ENCODE assay signal across 8 cellular contexts in genomic region chr19:17309198-17309961, GRCh38. TPM values are rescaled to one million over a fixed set of nuclear protein-coding genes. Genes with fewer than 3 reads are reported as not detected.
A peak's percentile ranks its signal among the peaks of the same experiment; 100 is the strongest.
DNase-seq lines count a peak whose midpoint lies in the region; ATAC-seq and TF ChIP-seq lines count a peak whose summit lies in the region.

Gene DDA1 (plus strand): TSS chr19:17309563. CDS start chr19:17309655, 92 bp downstream.

- ATAC-seq in GM18907 (IDR thresholded peaks at IDR 0.05; ENCODE audit: unreplicated experiment) (peak; percentile 57), HG03196 (IDR thresholded peaks at IDR 0.05; ENCODE audit: unreplicated experiment) (peak; percentile 41)

- peaks cover 0 to 34% (median 7%) of the 10 kb centered on the region in 6 donors for H3K36me3 ChIP-seq in spleen

- no peak for TF ChIP-seq CTCF in AG04449 (IDR thresholded peaks at IDR 0.05; ENCODE audit: insufficient read depth, low read length, missing control alignments)
- peak in 3 of 11 experiments; percentile 27 to 46 (median 41) for TF ChIP-seq CTCF in spleen (IDR thresholded peaks at IDR 0.05 in 8 of 11, conservative IDR thresholded peaks at IDR 0.05 in 3 of 11)

- peak in 1 of 3 donors; percentile 27 for TF ChIP-seq POLR2A in spleen (IDR thresholded peaks at IDR 0.05)

- POLR2A ChIA-PET in AG04449 (lab: Yijun Ruan, JAX), result interaction anchor here (0.5 to 0.9 kb wide), 4 partner anchors 12 to 81 kb away, joined by 3 to 6 read pairs (median 4); partner anchors contain the start of gene ANO8

- H3K4me1 ChIP-seq in spleen, result peaks cover 26 to 81% (median 55%) of the 10 kb centered on the region in 6 donors

- WGBS in spleen, 5 donors, result 0 to 1% (median 1%) methylated on average over 38 to 46 of the region's 46 CpGs

- H3K4me3 ChIP-seq in AG04449 (ENCODE audit: low read depth, low read length) (peak within 1 kb of the TSS; percentile 95), spleen (peak within 1 kb of the TSS; percentile 69 to 99 (median 88))

- no peaks in the 10 kb centered on the region for H3K27me3 ChIP-seq in spleen (replicated peaks in 1 of 7)

- H3K27ac ChIP-seq in spleen, result peak within 1 kb of the TSS; percentile 45 to 92 (median 82)

- H3K9me3 ChIP-seq in spleen, result no peaks in the 10 kb centered on the region

- intact Hi-C loops in spleen (cut with DNase I; ENCODE audit: low total_unique reads), result no loop called here

- peak; percentile 98 for DNase-seq in AG04449 (ENCODE audit: low read depth, low spot score)
- peak; percentile 93 for DNase-seq in NCI-H345 treated with DMSO at 0.1 percent for 48 hours (lab: John Stamatoyannopoulos, UW; ENCODE audit: unreplicated experiment)
- peak; percentile 90 to 97 (median 95) for DNase-seq in activated CD4-positive, CD25-positive, alpha-beta regulatory T cell (lab: John Stamatoyannopoulos, UW)
- DNase-seq in central memory CD4-positive, alpha-beta T cell, result peak; percentile 99
- DNase-seq in inferior parietal cortex (ENCODE audit: extremely low spot score), result peak; percentile 100
- peak; percentile 100 for DNase-seq in spleen

- CTCF ChIA-PET in AG04449 (lab: Yijun Ruan, JAX), result interaction anchor here (1.2 to 4.1 kb wide), 6 partner anchors 16 to 257 kb away, joined by 3 to 18 read pairs (median 3); partner anchors contain the start of gene ANO8

RNA-seq across cellular contexts. Expression of gene DDA1, which starts in this region (rescaled TPM):
- total RNA-seq in spleen, result 10 to 100 TPM; 10.5 to 25.6 (median 22.4) TPM
- 10 to 100 TPM; 28.7 to 42.2 (median 37.7) TPM for polyA plus RNA-seq in spleen

Comparison
In these comparisons a context has a peak if more than half of its experiments do, and no peak if none do; other contexts are left out.
1. Peak in every context shown above with its lines: DNase-seq, ATAC-seq, H3K4me3 ChIP-seq and H3K27ac ChIP-seq.